ENCODE assay signal across 8 cellular contexts in genomic region chr10:74823791-74824183, GRCh38.
DNase-seq lines count a peak whose midpoint lies in the region; ATAC-seq lines count a peak whose summit lies in the region.

No MANE protein-coding gene starts in this region.

- ATAC-seq in stimulated activated naive CD8-positive, alpha-beta T cell treated with anti-CD3 and anti-CD28 coated beads, Interleukin-15, Interleukin-2, amounts not matched to agents 100 U/mL and 50 U/mL, for 24 hours: no peak

- no peaks in the 10 kb centered on the region for H3K36me3 ChIP-seq in muscle layer of colon (ENCODE audit: insufficient read depth, low read length)

- peak overlapping the region; percentile 86 for H3K4me3 Mint-ChIP-seq in stimulated activated naive CD8-positive, alpha-beta T cell treated with anti-CD3 and anti-CD28 coated beads, Interleukin-15, Interleukin-2, amounts not matched to agents 100 ng/mL and 50 ng/mL, for 24 hours
- H3K4me3 Mint-ChIP-seq in activated naive CD8-positive, alpha-beta T cell: peak overlapping the region; percentile 86

- H3K27ac ChIP-seq in muscle layer of colon (ENCODE audit: low read depth, low read length): peak overlapping the region; percentile 19

- no peaks in the 10 kb centered on the region for H3K27me3 ChIP-seq in muscle layer of colon (ENCODE audit: control insufficient read depth in 1 of 2, insufficient read depth in 2 of 2, low read length in 2 of 2)

- peaks cover 45% of the 10 kb centered on the region for H3K4me1 Mint-ChIP-seq in stimulated activated naive CD8-positive, alpha-beta T cell treated with anti-CD3 and anti-CD28 coated beads, Interleukin-15, Interleukin-2, amounts not matched to agents 100 ng/mL and 50 ng/mL, for 24 hours (ENCODE audit: low read depth)
- H3K4me1 Mint-ChIP-seq in activated naive CD8-positive, alpha-beta T cell (ENCODE audit: low read depth): peaks cover 44% of the 10 kb centered on the region

- H3K9ac ChIP-seq in muscle layer of colon (ENCODE audit: low read length): no peak overlapping the region

- H3K4me3 ChIP-seq in muscle layer of colon (ENCODE audit: low read depth in 1 of 2, low read length in 2 of 2): no peak overlapping the region

- no peaks in the 10 kb centered on the region for H3K9me3 ChIP-seq in muscle layer of colon (ENCODE audit: low read length)

- H3K9me3 Mint-ChIP-seq in stimulated activated naive CD8-positive, alpha-beta T cell treated with anti-CD3 and anti-CD28 coated beads, Interleukin-15, Interleukin-2, amounts not matched to agents 100 ng/mL and 50 ng/mL, for 24 hours: no peaks in the 10 kb centered on the region
- H3K9me3 Mint-ChIP-seq in activated naive CD8-positive, alpha-beta T cell (ENCODE audit: low read depth): no peaks in the 10 kb centered on the region

- no peaks in the 10 kb centered on the region for H3K36me3 Mint-ChIP-seq in stimulated activated naive CD8-positive, alpha-beta T cell treated with anti-CD3 and anti-CD28 coated beads, Interleukin-15, Interleukin-2, amounts not matched to agents 100 ng/mL and 50 ng/mL, for 24 hours (ENCODE audit: low read depth)
- H3K36me3 Mint-ChIP-seq in activated naive CD8-positive, alpha-beta T cell: no peaks in the 10 kb centered on the region

- DNase-seq in stimulated activated naive CD8-positive, alpha-beta T cell treated with anti-CD3 and anti-CD28 coated beads, Interleukin-15, Interleukin-2, amounts not matched to agents 100 U/mL and 50 U/mL, for 24 hours: no peak
- DNase-seq in hypothalamus (lab: John Stamatoyannopoulos, UW) (no peak), DMS79 (lab: John Stamatoyannopoulos, UW) (no peak), HuH-7 (ENCODE audit: low spot score) (no peak)
- no peak for DNase-seq in stimulated activated CD4-positive, alpha-beta T cell treated with anti-CD3 and anti-CD28 coated beads, Interleukin-4, amount 100 ng/mL, for 1 hour

- no peaks in the 10 kb centered on the region for H3K27me3 Mint-ChIP-seq in stimulated activated naive CD8-positive, alpha-beta T cell treated with anti-CD3 and anti-CD28 coated beads, Interleukin-15, Interleukin-2, amounts not matched to agents 100 ng/mL and 50 ng/mL, for 24 hours
- no peaks in the 10 kb centered on the region for H3K27me3 Mint-ChIP-seq in activated naive CD8-positive, alpha-beta T cell

- H3K4me1 ChIP-seq in muscle layer of colon (ENCODE audit: insufficient read depth, low read length): peaks cover 34% of the 10 kb centered on the region

- peak overlapping the region; percentile 90 for H3K27ac Mint-ChIP-seq in stimulated activated naive CD8-positive, alpha-beta T cell treated with anti-CD3 and anti-CD28 coated beads, Interleukin-15, Interleukin-2, amounts not matched to agents 100 ng/mL and 50 ng/mL, for 24 hours
- peak overlapping the region; percentile 84 for H3K27ac Mint-ChIP-seq in activated naive CD8-positive, alpha-beta T cell
